ENCODE assay signal across 1 cellular context in genomic region chr5:170551622-170552021, GRCh38.
TF ChIP-seq lines count a peak whose summit lies in the region.

No MANE protein-coding gene starts in this region.

TF ChIP-seq in GM12878, 131 proteins besides CTCF, POLR2A, EP300 and RAD21:
- TF ChIP-seq IRF4 (IDR thresholded peaks at IDR 0.05; ENCODE audit: low read depth, low read length) (no peak), TCF3 (IDR thresholded peaks at IDR 0.05; ENCODE audit: borderline replicate concordance, insufficient read depth, low read depth, low read length) (no peak), MTA3 (IDR thresholded peaks at IDR 0.05; ENCODE audit: borderline replicate concordance, low read length) (no peak), NR2C2 (IDR thresholded peaks at IDR 0.05; ENCODE audit: borderline replicate concordance, control insufficient read depth, insufficient read length, low read depth) (peak; percentile 24), ZNF592 (IDR thresholded peaks at IDR 0.05) (no peak), ZNF384 (IDR thresholded peaks at IDR 0.05; ENCODE audit: borderline replicate concordance, low read depth, low read length) (no peak)
- TF ChIP-seq, protein P1, sequence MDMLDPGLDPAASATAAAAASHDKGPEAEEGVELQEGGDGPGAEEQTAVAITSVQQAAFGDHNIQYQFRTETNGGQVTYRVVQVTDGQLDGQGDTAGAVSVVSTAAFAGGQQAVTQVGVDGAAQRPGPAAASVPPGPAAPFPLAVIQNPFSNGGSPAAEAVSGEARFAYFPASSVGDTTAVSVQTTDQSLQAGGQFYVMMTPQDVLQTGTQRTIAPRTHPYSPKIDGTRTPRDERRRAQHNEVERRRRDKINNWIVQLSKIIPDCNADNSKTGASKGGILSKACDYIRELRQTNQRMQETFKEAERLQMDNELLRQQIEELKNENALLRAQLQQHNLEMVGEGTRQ (IDR thresholded peaks at IDR 0.05; ENCODE audit: borderline replicate concordance, low read depth, low read length), result no peak
- TF ChIP-seq, protein P2, sequence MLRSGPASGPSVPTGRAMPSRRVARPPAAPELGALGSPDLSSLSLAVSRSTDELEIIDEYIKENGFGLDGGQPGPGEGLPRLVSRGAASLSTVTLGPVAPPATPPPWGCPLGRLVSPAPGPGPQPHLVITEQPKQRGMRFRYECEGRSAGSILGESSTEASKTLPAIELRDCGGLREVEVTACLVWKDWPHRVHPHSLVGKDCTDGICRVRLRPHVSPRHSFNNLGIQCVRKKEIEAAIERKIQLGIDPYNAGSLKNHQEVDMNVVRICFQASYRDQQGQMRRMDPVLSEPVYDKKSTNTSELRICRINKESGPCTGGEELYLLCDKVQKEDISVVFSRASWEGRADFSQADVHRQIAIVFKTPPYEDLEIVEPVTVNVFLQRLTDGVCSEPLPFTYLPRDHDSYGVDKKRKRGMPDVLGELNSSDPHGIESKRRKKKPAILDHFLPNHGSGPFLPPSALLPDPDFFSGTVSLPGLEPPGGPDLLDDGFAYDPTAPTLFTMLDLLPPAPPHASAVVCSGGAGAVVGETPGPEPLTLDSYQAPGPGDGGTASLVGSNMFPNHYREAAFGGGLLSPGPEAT (IDR thresholded peaks at IDR 0.05; ENCODE audit: low read depth), result no peak
